Comparison of ENCODE assay signal across 8 cellular contexts in the genomic region with DNA sequence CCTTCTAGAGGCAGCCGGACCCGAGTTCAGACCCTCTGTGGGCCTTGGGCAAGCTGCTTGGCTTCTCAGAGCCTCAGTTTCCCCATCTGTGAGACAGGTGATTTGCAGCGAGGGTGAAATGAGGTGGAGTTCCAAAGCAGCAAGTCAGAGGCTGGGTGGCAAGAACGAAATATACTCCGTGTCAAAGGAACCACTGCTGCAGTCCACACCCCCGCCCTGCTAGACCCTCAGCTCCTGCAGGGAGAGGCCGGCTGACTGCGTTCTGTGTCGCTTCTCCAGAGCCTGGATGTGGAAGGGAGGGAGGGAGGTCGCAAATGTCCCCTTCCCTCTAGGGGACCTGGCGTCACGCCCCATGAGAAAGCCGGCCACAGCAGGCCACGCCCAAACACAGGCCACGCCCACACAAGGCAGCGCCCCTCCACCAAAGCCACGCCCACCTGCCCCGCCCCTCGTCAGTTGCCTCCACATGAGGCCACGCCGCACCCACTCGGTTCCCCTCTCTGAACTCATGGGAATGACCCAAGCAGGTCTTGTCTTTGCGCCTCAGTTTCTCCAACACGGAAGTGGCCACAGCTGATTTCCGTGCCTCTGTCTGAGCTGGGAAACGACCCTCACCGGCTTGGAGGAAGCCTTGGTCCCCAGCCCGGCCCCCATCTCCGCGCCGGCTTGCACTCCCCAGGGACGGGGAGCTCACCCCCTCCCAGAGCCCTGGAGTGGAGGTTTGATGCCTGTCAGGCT. TPM values are rescaled to one million over a fixed set of nuclear protein-coding genes. Genes with fewer than 3 reads are reported as not detected.
A peak's percentile ranks its signal among the peaks of the same experiment; 100 is the strongest.
DNase-seq lines count a peak whose midpoint lies in the region; ATAC-seq lines count a peak whose summit lies in the region.

No MANE protein-coding gene starts in this region.

- DNase-seq in AG20443 (ENCODE audit: low spot score) (peak; percentile 68), HT-29 (ENCODE audit: low spot score) (peak; percentile 34), left cardiac atrium (peak; percentile 40), DMS79 treated with DMSO at 0.1 percent for 48 hours (lab: John Stamatoyannopoulos, UW) (no peak), NCI-H2081 treated with DMSO at 0.1 percent for 48 hours (lab: John Stamatoyannopoulos, UW) (no peak)
- DNase-seq in activated CD4-positive, alpha-beta T cell treated with anti-CD3 and anti-CD28 coated beads, Interleukin-2, amount 10 ng/mL, durations not matched to agents 7 days and 5 days, result peak; percentile 46
- peak; percentile 51 to 86 for DNase-seq in stimulated activated effector memory CD8-positive, alpha-beta T cell treated with anti-CD3 and anti-CD28 coated beads, Interleukin-12 subunit alpha, Interleukin-12 subunit beta, amount 100 ng/mL, for 72 hours (ENCODE audit: low spot score in 2 of 2)

- CTCF ChIA-PET in activated CD4-positive, alpha-beta T cell treated with anti-CD3 and anti-CD28 coated beads, Interleukin-2, amount 10 ng/mL, durations not matched to agents 7 days and 5 days (lab: Charles Lee), result interaction anchor here (0.6 to 1.4 kb wide), 3 partner anchors 18 to 242 kb away, joined by 3 to 5 read pairs (median 3); no protein-coding TSS in a partner anchor

- ATAC-seq in left cardiac atrium (no peak), HG03045 (IDR thresholded peaks at IDR 0.05; ENCODE audit: unreplicated experiment) (no peak)
- ATAC-seq in stimulated activated effector memory CD8-positive, alpha-beta T cell treated with anti-CD3 and anti-CD28 coated beads, Interleukin-12 subunit alpha, Interleukin-12 subunit beta, amount 100 ng/mL, for 72 hours, result peak; percentile 53

- H3K4me1 Mint-ChIP-seq in activated CD4-positive, alpha-beta T cell treated with anti-CD3 and anti-CD28 coated beads, Interleukin-2, amount 10 ng/mL, durations not matched to agents 7 days and 5 days, result no peaks in the 10 kb centered on the region
- H3K4me1 Mint-ChIP-seq in stimulated activated effector memory CD8-positive, alpha-beta T cell treated with anti-CD3 and anti-CD28 coated beads, Interleukin-12 subunit alpha, Interleukin-12 subunit beta, amount 100 ng/mL, for 72 hours, result peaks cover 7% of the 10 kb centered on the region

- H3K4me3 Mint-ChIP-seq in activated CD4-positive, alpha-beta T cell treated with anti-CD3 and anti-CD28 coated beads, Interleukin-2, amount 10 ng/mL, durations not matched to agents 7 days and 5 days, result no peak overlapping the region
- no peak overlapping the region for H3K4me3 Mint-ChIP-seq in stimulated activated effector memory CD8-positive, alpha-beta T cell treated with anti-CD3 and anti-CD28 coated beads, Interleukin-12 subunit alpha, Interleukin-12 subunit beta, amount 100 ng/mL, for 72 hours

- H3K27ac Mint-ChIP-seq in activated CD4-positive, alpha-beta T cell treated with anti-CD3 and anti-CD28 coated beads, Interleukin-2, amount 10 ng/mL, durations not matched to agents 7 days and 5 days, result no peak overlapping the region
- no peak overlapping the region for H3K27ac Mint-ChIP-seq in stimulated activated effector memory CD8-positive, alpha-beta T cell treated with anti-CD3 and anti-CD28 coated beads, Interleukin-12 subunit alpha, Interleukin-12 subunit beta, amount 100 ng/mL, for 72 hours

- intact Hi-C loops in left cardiac atrium (cut with DNase I), result no loop called here

- H3K27me3 Mint-ChIP-seq in activated CD4-positive, alpha-beta T cell treated with anti-CD3 and anti-CD28 coated beads, Interleukin-2, amount 10 ng/mL, durations not matched to agents 7 days and 5 days, result peaks cover 15% of the 10 kb centered on the region

- peaks cover 2% of the 10 kb centered on the region for H3K36me3 Mint-ChIP-seq in activated CD4-positive, alpha-beta T cell treated with anti-CD3 and anti-CD28 coated beads, Interleukin-2, amount 10 ng/mL, durations not matched to agents 7 days and 5 days (ENCODE audit: low read depth)
- peaks cover 5% of the 10 kb centered on the region for H3K36me3 Mint-ChIP-seq in stimulated activated effector memory CD8-positive, alpha-beta T cell treated with anti-CD3 and anti-CD28 coated beads, Interleukin-12 subunit alpha, Interleukin-12 subunit beta, amount 100 ng/mL, for 72 hours

- peaks cover 10% of the 10 kb centered on the region for H3K9me3 Mint-ChIP-seq in activated CD4-positive, alpha-beta T cell treated with anti-CD3 and anti-CD28 coated beads, Interleukin-2, amount 10 ng/mL, durations not matched to agents 7 days and 5 days
- peaks cover 2% of the 10 kb centered on the region for H3K9me3 Mint-ChIP-seq in stimulated activated effector memory CD8-positive, alpha-beta T cell treated with anti-CD3 and anti-CD28 coated beads, Interleukin-12 subunit alpha, Interleukin-12 subunit beta, amount 100 ng/mL, for 72 hours

- POLR2A ChIA-PET in activated CD4-positive, alpha-beta T cell treated with anti-CD3 and anti-CD28 coated beads, Interleukin-2, amount 10 ng/mL, durations not matched to agents 7 days and 5 days (lab: Charles Lee), result no interaction called here

RNA-seq across cellular contexts. Expression of gene TCF3, which starts 38.3 kb away (rescaled TPM):
- 241 and 271 TPM in 2 replicates for total RNA-seq in HT-29 (2014; rRNA removed; shearing (Covaris generic))
- 10 to 100 TPM; 84.5 to 85.9 TPM for total RNA-seq in activated CD4-positive, alpha-beta T cell treated with anti-CD3 and anti-CD28 coated beads, Interleukin-2, amount 10 ng/mL, durations not matched to agents 7 days and 5 days
- 10 to 100 TPM; 24.1 to 25.8 TPM for total RNA-seq in left cardiac atrium

Comparison
In these comparisons a context has a peak if more than half of its experiments do, and no peak if none do; other contexts are left out.
1. DNase-seq: peak in AG20443 (single experiment), HT-29 (single experiment), activated CD4-positive, alpha-beta T cell treated with anti-CD3 and anti-CD28 coated beads, Interleukin-2, amount 10 ng/mL, durations not matched to agents 7 days and 5 days (single experiment), left cardiac atrium (single experiment) and stimulated activated effector memory CD8-positive, alpha-beta T cell treated with anti-CD3 and anti-CD28 coated beads, Interleukin-12 subunit alpha, Interleukin-12 subunit beta, amount 100 ng/mL, for 72 hours (2 of 2); none in DMS79 treated with DMSO at 0.1 percent for 48 hours (single experiment) and NCI-H2081 treated with DMSO at 0.1 percent for 48 hours (single experiment).